ENCODE assay signal across 8 cellular contexts in genomic region chr2:65040414-65041261, GRCh38. TPM values are rescaled to one million over a fixed set of nuclear protein-coding genes. Genes with fewer than 3 reads are reported as not detected.
DNase-seq lines count a peak whose midpoint lies in the region; ATAC-seq and TF ChIP-seq lines count a peak whose summit lies in the region.

No MANE protein-coding gene starts in this region.

- H3K4me1 ChIP-seq in mesendoderm (ENCODE audit: control insufficient read depth, low read depth, low read length): no peaks in the 10 kb centered on the region

- peak; percentile 92 for TF ChIP-seq CTCF in AG09309 (IDR thresholded peaks at IDR 0.05; ENCODE audit: control insufficient read depth, insufficient read depth, low read depth, low read length, missing control alignments)

- CTCF ChIA-PET in activated CD4-positive, alpha-beta memory T cell treated with anti-CD3 and anti-CD28 coated beads for 36 hours (lab: Charles Lee): interaction anchor here (0.7 to 14.0 kb wide), 5 partner anchors 10 to 121 kb away, joined by 3 to 232 read pairs (median 3); no protein-coding TSS in a partner anchor

- H3K23ac ChIP-seq in mesendoderm (ENCODE audit: low read length): no peak overlapping the region

- ATAC-seq in GM18868 (IDR thresholded peaks at IDR 0.05; ENCODE audit: unreplicated experiment): peak; percentile 77
- ATAC-seq in HG03558 (IDR thresholded peaks at IDR 0.05; ENCODE audit: extremely low read depth, unreplicated experiment): peak; percentile 62

- H4K5ac ChIP-seq in mesendoderm (ENCODE audit: low read length): no peak overlapping the region

- no peaks in the 10 kb centered on the region for H3K27me3 Mint-ChIP-seq in activated CD4-positive, alpha-beta memory T cell treated with anti-CD3 and anti-CD28 coated beads for 36 hours

- peaks cover 12% of the 10 kb centered on the region for H3K36me3 Mint-ChIP-seq in activated CD4-positive, alpha-beta memory T cell treated with anti-CD3 and anti-CD28 coated beads for 36 hours

- H3K79me2 ChIP-seq in mesendoderm (ENCODE audit: control insufficient read depth, insufficient read depth, low read length): no peaks in the 10 kb centered on the region

- H3K4me2 ChIP-seq in mesendoderm (ENCODE audit: low read length): no peak overlapping the region

- no peak overlapping the region for H2AK5ac ChIP-seq in mesendoderm (ENCODE audit: low read length)

- no peak overlapping the region for H3K27ac ChIP-seq in mesendoderm (ENCODE audit: low read depth, low read length)

- peaks cover 6% of the 10 kb centered on the region for H3K4me1 Mint-ChIP-seq in activated CD4-positive, alpha-beta memory T cell treated with anti-CD3 and anti-CD28 coated beads for 36 hours (ENCODE audit: low read depth)

- POLR2A ChIA-PET in activated CD4-positive, alpha-beta memory T cell treated with anti-CD3 and anti-CD28 coated beads for 36 hours (lab: Charles Lee): no interaction called here

- no peak overlapping the region for H3K56ac ChIP-seq in mesendoderm (ENCODE audit: low read length)

- H2BK15ac ChIP-seq in mesendoderm (replicated peaks; ENCODE audit: low read depth): no peak overlapping the region

- H3K27ac Mint-ChIP-seq in activated CD4-positive, alpha-beta memory T cell treated with anti-CD3 and anti-CD28 coated beads for 36 hours: no peak overlapping the region

- no peak overlapping the region for H3K4ac ChIP-seq in mesendoderm (ENCODE audit: low read depth, low read length)

- no peak overlapping the region for H4K8ac ChIP-seq in mesendoderm (ENCODE audit: low read depth, low read length)

- H3K36me3 ChIP-seq in mesendoderm (ENCODE audit: control insufficient read depth, insufficient read depth, low read length): no peaks in the 10 kb centered on the region

- DNase-seq in AG09309 (ENCODE audit: low read depth) (peak; percentile 61), NCI-H748 treated with DMSO at 0.1 percent for 48 hours (lab: John Stamatoyannopoulos, UW) (peak; percentile 41), ecto neural progenitor cell (ENCODE audit: low spot score) (peak; percentile 80), mesendoderm (peak; percentile 77)
- peak; percentile 85 for DNase-seq in activated CD4-positive, alpha-beta memory T cell treated with anti-CD3 and anti-CD28 coated beads for 36 hours
- DNase-seq in stimulated activated CD8-positive, alpha-beta memory T cell treated with anti-CD3 and anti-CD28 coated beads, Interleukin-15, amount 100 ng/mL, for 24 hours (ENCODE audit: low read depth): peak; percentile 33

- H2BK120ac ChIP-seq in mesendoderm (ENCODE audit: low read depth, low read length): no peak overlapping the region

- H3K18ac ChIP-seq in mesendoderm (ENCODE audit: low read length): no peak overlapping the region

- H3K9me3 Mint-ChIP-seq in activated CD4-positive, alpha-beta memory T cell treated with anti-CD3 and anti-CD28 coated beads for 36 hours: peaks cover 20% of the 10 kb centered on the region

- no peaks in the 10 kb centered on the region for H3K27me3 ChIP-seq in mesendoderm (ENCODE audit: insufficient read depth, low read length, poor library complexity)

- no CpG with 5 or more reads among the region's 13 CpGs for WGBS in mesendoderm (ENCODE audit: extremely low coverage, insufficient coverage, low lambda C conversion rate)

- H3K79me1 ChIP-seq in mesendoderm (ENCODE audit: low read length): no peaks in the 10 kb centered on the region

- no peak overlapping the region for H3K9ac ChIP-seq in mesendoderm (ENCODE audit: low read length)

- no peak overlapping the region for H2BK5ac ChIP-seq in mesendoderm (ENCODE audit: low read length)

- H3K4me3 ChIP-seq in AG09309 (ENCODE audit: control insufficient read depth, low read depth, low read length) (no peak overlapping the region; the same call in 1 of the 2 replicates), mesendoderm (ENCODE audit: low read length) (no peak overlapping the region)

- intact Hi-C loops in activated CD4-positive, alpha-beta memory T cell treated with anti-CD3 and anti-CD28 coated beads for 36 hours (cut with micrococcal nuclease): loop anchor here (1.0 to 2.0 kb wide), 3 partner anchors 52 to 123 kb away; partner anchors contain the start of gene SLC1A4

- peak overlapping the region; percentile 28 for H3K4me3 Mint-ChIP-seq in activated CD4-positive, alpha-beta memory T cell treated with anti-CD3 and anti-CD28 coated beads for 36 hours

RNA-seq across cellular contexts. Expression of gene CEP68, which starts 15.6 kb away (rescaled TPM):
- total RNA-seq in activated CD4-positive, alpha-beta memory T cell treated with anti-CD3 and anti-CD28 coated beads for 36 hours: 1 to 10 TPM; 6.6 to 8.0 TPM
- 9.3 TPM for polyA plus RNA-seq in mesendoderm (2013, experiment 1 of 2)
- polyA plus RNA-seq in mesendoderm (2013, experiment 2 of 2): 9.4 TPM

RNA-seq across cellular contexts. Expression of gene SLC1A4, which starts 51.4 kb away (rescaled TPM):
- 10 to 100 TPM; 15.9 TPM for total RNA-seq in activated CD4-positive, alpha-beta memory T cell treated with anti-CD3 and anti-CD28 coated beads for 36 hours
- polyA plus RNA-seq in mesendoderm (2013, experiment 1 of 2): 0.59 TPM
- 0.69 TPM for polyA plus RNA-seq in mesendoderm (2013, experiment 2 of 2)

Comparison
In these comparisons a context has a peak if more than half of its experiments do, and no peak if none do; other contexts are left out.
1. DNase-seq: peak in every context shown above with its lines; median percentile 85 in activated CD4-positive, alpha-beta memory T cell treated with anti-CD3 and anti-CD28 coated beads for 36 hours; 80 in ecto neural progenitor cell; 77 in mesendoderm; 61 in AG09309; 41 in NCI-H748 treated with DMSO at 0.1 percent for 48 hours; 33 in stimulated activated CD8-positive, alpha-beta memory T cell treated with anti-CD3 and anti-CD28 coated beads, Interleukin-15, amount 100 ng/mL, for 24 hours.